37 cellular contexts compared by ENCODE assay signal in genomic region chr7:104024632-104025031, GRCh38. TPM values are rescaled to one million over a fixed set of nuclear protein-coding genes. Genes with fewer than 3 reads are reported as not detected.
"Had no signal": no experiment of that assay in that cellular context is flagged by ENCODE, and none has a peak within 500 bp of the region (broad histone marks: within the 10 kb centered on the region; RNA-seq: fewer than 3 reads in every experiment).

No MANE protein-coding gene starts in this region.

- FAIRE-seq: astrocyte had no signal

- H3K9me3 ChIP-seq: adrenal gland, ascending aorta, body of pancreas, breast epithelium had no signal

- H3K27me3 ChIP-seq: adrenal gland, ascending aorta, body of pancreas, brain microvascular endothelial cell, breast epithelium, cardiac muscle cell had no signal

- H3K4me1 ChIP-seq: adrenal gland, ascending aorta, body of pancreas, breast epithelium had no signal

- ATAC-seq: activated naive CD4-positive, alpha-beta T cell treated with anti-CD3 and anti-CD28 coated beads, Interleukin-2, amount 50 U/mL, for 72 hours; activated naive CD8-positive, alpha-beta T cell treated with anti-CD3 and anti-CD28 coated beads, Interleukin-2, amount 50 U/mL, for 24 hours; activated T-cell treated with anti-CD3 and anti-CD28 coated beads, Interleukin-2, amount 50 U/mL, for 4 hours; activated T-cell treated with anti-CD3 and anti-CD28 coated beads, Interleukin-2, amount 50 U/mL, for 72 hours; activated T-helper 17 cell treated with anti-CD3 and anti-CD28 coated beads, Interleukin-2, amount 50 U/mL, for 72 hours; body of pancreas had no signal

- H3K27ac ChIP-seq: adrenal gland, ascending aorta, body of pancreas, brain microvascular endothelial cell, breast epithelium, cardiac muscle cell had no signal

- H3K4me3 ChIP-seq: adrenal gland, ascending aorta, body of pancreas, breast epithelium, cardiac muscle cell had no signal

- H3K36me3 ChIP-seq: adrenal gland, ascending aorta, brain microvascular endothelial cell, breast epithelium, cardiac muscle cell had no signal

- DNase-seq: activated effector memory CD4-positive, alpha-beta T cell treated with anti-CD3 and anti-CD28 coated beads, Interleukin-2, amount 50 U/mL, for 16 hours; activated effector memory CD4-positive, alpha-beta T cell treated with Interleukin-2 at 50 U/mL for 16 hours; activated gamma-delta T cell; activated gamma-delta T cell treated with Interleukin-2 at 50 U/mL for 16 hours; activated naive CD4-positive, alpha-beta T cell; activated naive CD4-positive, alpha-beta T cell treated with anti-CD3 and anti-CD28 coated beads for 36 hours; activated naive CD4-positive, alpha-beta T cell treated with anti-CD3 and anti-CD28 coated beads, Interleukin-2, amount 10 ng/mL, durations not matched to agents 7 days and 5 days; activated naive CD4-positive, alpha-beta T cell treated with anti-CD3 and anti-CD28 coated beads, Interleukin-2, amount 50 U/mL, for 16 hours; activated naive CD4-positive, alpha-beta T cell treated with Interleukin-2 at 50 U/mL for 16 hours; activated naive CD8-positive, alpha-beta T cell treated with anti-CD3 and anti-CD28 coated beads for 36 hours; activated naive CD8-positive, alpha-beta T cell treated with anti-CD3 and anti-CD28 coated beads, Interleukin-2, amount 10 ng/mL, durations not matched to agents 7 days and 5 days; activated naive CD8-positive, alpha-beta T cell treated with anti-CD3 and anti-CD28 coated beads, Interleukin-2, amount 50 U/mL, for 24 hours; activated T-cell treated with anti-CD3 and anti-CD28 coated beads, Interleukin-2, amount 50 U/mL, for 1 hour; activated T-cell treated with anti-CD3 and anti-CD28 coated beads, Interleukin-2, amount 50 U/mL, for 24 hours; activated T-cell treated with anti-CD3 and anti-CD28 coated beads, Interleukin-2, amount 50 U/mL, for 4 hours; activated T-cell treated with anti-CD3 and anti-CD28 coated beads, Interleukin-2, amount 50 U/mL, for 48 hours; activated T-cell treated with anti-CD3 and anti-CD28 coated beads, Interleukin-2, amount 50 U/mL, for 72 hours; adrenal gland; amniotic stem cell; amygdala; anterior cingulate cortex; aorta; body of pancreas; brain microvascular endothelial cell; caudate nucleus; central memory CD4-positive, alpha-beta T cell; cerebellar nuclear complex had no signal

RNA-seq across cellular contexts. Expression of gene RELN, which starts 35.2 kb away (rescaled TPM):
- total RNA-seq: activated naive CD4-positive, alpha-beta T cell treated with anti-CD3 and anti-CD28 coated beads for 36 hours; activated naive CD4-positive, alpha-beta T cell treated with anti-CD3 and anti-CD28 coated beads, Interleukin-2, amount 50 U/mL, for 72 hours; activated naive CD8-positive, alpha-beta T cell treated with anti-CD3 and anti-CD28 coated beads for 36 hours; activated naive CD8-positive, alpha-beta T cell treated with anti-CD3 and anti-CD28 coated beads, Interleukin-2, amount 10 ng/mL, durations not matched to agents 7 days and 5 days; activated T-cell treated with anti-CD3 and anti-CD28 coated beads, Interleukin-2, amount 50 U/mL, for 72 hours; activated T-helper 1 cell treated with anti-CD3 and anti-CD28 coated beads, Interleukin-12 subunit alpha, Interleukin-12 subunit beta, Interleukin-2, Interleukin-4 antibody, amounts not matched to agents 30 ng/mL and 10 ng/mL and 1 ng/mL, durations not matched to agents 14 hours and 24 hours and 36 hours; activated T-helper 17 cell treated with anti-CD3 and anti-CD28 coated beads, Interleukin-2, amount 50 U/mL, for 72 hours; activated T-helper 2 cell treated with anti-CD3 and anti-CD28 coated beads, Interferon-gamma antibody, Interleukin-2, Interleukin-4, amounts not matched to agents 10 μg/mL and 5 μg/mL and 100 μg/mL, durations not matched to agents 14 hours and 24 hours and 36 hours; bronchial epithelial cell; chondrocyte had no signal
